21 cellular contexts compared by ENCODE assay signal in the genomic region with DNA sequence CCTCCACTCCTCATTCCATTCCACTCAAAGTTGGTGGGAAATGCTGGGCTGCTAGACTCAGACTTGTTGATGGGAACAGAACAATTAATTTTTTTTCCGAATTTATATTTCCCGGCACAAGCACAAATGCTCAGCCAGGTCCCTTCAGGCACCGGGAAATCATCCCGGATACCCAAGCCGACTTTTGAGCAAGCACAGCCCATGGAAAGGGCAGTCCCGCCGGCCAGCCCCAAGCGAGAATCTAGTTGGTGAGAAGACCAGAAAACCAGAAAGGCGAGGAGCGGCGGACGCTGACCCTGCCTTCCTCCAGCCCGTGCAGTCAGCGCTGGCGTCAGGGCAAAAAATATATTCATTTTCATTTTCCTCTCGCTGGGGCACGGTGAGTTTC. TPM values are rescaled to one million over a fixed set of nuclear protein-coding genes. Genes with fewer than 3 reads are reported as not detected.
DNase-seq lines count a peak whose midpoint lies in the region; ATAC-seq and TF ChIP-seq lines count a peak whose summit lies in the region.
"Had no signal": no experiment of that assay in that cellular context is flagged by ENCODE, and none has a peak within 500 bp of the region (broad histone marks: within the 10 kb centered on the region; RNA-seq: fewer than 3 reads in every experiment).

No MANE protein-coding gene starts in this region.

- peak overlapping the region; percentile 79 to 98 (median 87) for H3K4me3 Mint-ChIP-seq in brain
- H3K4me3 Mint-ChIP-seq: activated naive CD8-positive, alpha-beta T cell treated with anti-CD3 and anti-CD28 coated beads, Interleukin-2, amount 10 ng/mL, durations not matched to agents 7 days and 5 days; activated T-cell treated with anti-CD3 and anti-CD28 coated beads, Interleukin-2, amount 50 U/mL, for 24 hours had no signal

- TF ChIP-seq POLR2A in heart left ventricle (IDR thresholded peaks at IDR 0.05): no peak

- H3K27ac Mint-ChIP-seq in brain: peak overlapping the region in 4 of 5 experiments; percentile 79 to 100 (median 98)
- H3K27ac Mint-ChIP-seq: activated T-cell treated with anti-CD3 and anti-CD28 coated beads, Interleukin-2, amount 50 U/mL, for 24 hours; CD4-positive, CD25-positive, alpha-beta regulatory T cell had no signal

- H3K4me1 ChIP-seq in HUES64 (ENCODE audit: insufficient read depth, low read length) (peaks cover 73% of the 10 kb centered on the region), iPS-20b (ENCODE audit: insufficient read depth, low read length) (peaks cover 34% of the 10 kb centered on the region), thoracic aorta (ENCODE audit: control insufficient read depth in 1 of 2, low read depth in 2 of 2) (peaks cover 12 to 37% of the 10 kb centered on the region in 2 donors), heart left ventricle (peaks cover 0 to 33% (median 18%) of the 10 kb centered on the region in 12 donors)

- H3K4me3 ChIP-seq in HUES64 (ENCODE audit: low read length): peak overlapping the region; percentile 55
- H3K4me3 ChIP-seq in iPS-20b (ENCODE audit: low read length): peak overlapping the region; percentile 64; the same call in 1 of the 2 replicates
- peak overlapping the region; percentile 36 for H3K4me3 ChIP-seq in thoracic aorta
- no peak overlapping the region for H3K4me3 ChIP-seq in heart left ventricle
- H3K4me3 ChIP-seq: sigmoid colon, testis had no signal

- peaks cover 15% of the 10 kb centered on the region for H3K36me3 Mint-ChIP-seq in brain
- H3K36me3 Mint-ChIP-seq: CD4-positive, CD25-positive, alpha-beta regulatory T cell had no signal

- no peak for ATAC-seq in thoracic aorta (ENCODE audit: insufficient number of reproducible peaks, low FRiP score, low read depth)
- no peak for ATAC-seq in heart left ventricle

- peaks cover 98% of the 10 kb centered on the region for H3K27me3 Mint-ChIP-seq in brain

- 2% methylated on average over 17 of the region's 17 CpGs for WGBS in HUES64
- 4 to 6% (median 5%) methylated on average over 17 of the region's 17 CpGs for WGBS in heart left ventricle, 4 donors

- no peak for DNase-seq in thoracic aorta (ENCODE audit: low spot score)
- DNase-seq in heart left ventricle: no peak
- DNase-seq in activated CD4-positive, alpha-beta T cell treated with anti-CD3 and anti-CD28 coated beads, Interleukin-2, amount 50 U/mL, for 4 hours: no peak
- no peak for DNase-seq in activated CD8-positive, alpha-beta memory T cell treated with anti-CD3 and anti-CD28 coated beads, Interleukin-2, amount 50 U/mL, for 48 hours
- DNase-seq: activated CD4-positive, alpha-beta T cell treated with anti-CD3 and anti-CD28 coated beads, Interleukin-2, amount 50 U/mL, for 1 hour; activated naive CD8-positive, alpha-beta T cell treated with anti-CD3 and anti-CD28 coated beads, Interleukin-2, amount 10 ng/mL, durations not matched to agents 7 days and 5 days; activated T-cell treated with anti-CD3 and anti-CD28 coated beads, Interleukin-2, amount 50 U/mL, for 24 hours; CD4-positive, CD25-positive, alpha-beta regulatory T cell; DND-41; glutamatergic neuron; midbrain; NCI-H2081; sigmoid colon; stimulated activated CD4-positive, alpha-beta T cell treated with anti-CD3 and anti-CD28 coated beads, Interleukin-4, amount 100 ng/mL, for 1 hour; testis had no signal

- H3K27me3 ChIP-seq in HUES64 (ENCODE audit: insufficient read depth, low read length): peaks cover 100% of the 10 kb centered on the region
- H3K27me3 ChIP-seq in iPS-20b (ENCODE audit: insufficient read depth, low read length): peaks cover 100% of the 10 kb centered on the region
- peaks cover 65% of the 10 kb centered on the region for H3K27me3 ChIP-seq in thoracic aorta (replicated peaks; ENCODE audit: insufficient read depth)
- peaks cover 75 to 100% (median 98%) of the 10 kb centered on the region in 9 donors for H3K27me3 ChIP-seq in heart left ventricle
- H3K27me3 ChIP-seq: testis had no signal

- H3K9me3 ChIP-seq in HUES64 (ENCODE audit: insufficient read depth, low read depth, low read length) (no peaks in the 10 kb centered on the region), iPS-20b (ENCODE audit: insufficient read depth, low read depth, low read length) (no peaks in the 10 kb centered on the region; the same call in 1 of the 2 replicates), thoracic aorta (no peaks in the 10 kb centered on the region), heart left ventricle (no peaks in the 10 kb centered on the region)
- H3K9me3 ChIP-seq: testis had no signal

- peaks cover 0 to 20% (median 4%) of the 10 kb centered on the region in 5 experiments for H3K9me3 Mint-ChIP-seq in brain

- TF ChIP-seq CTCF in brain (conservative IDR thresholded peaks at IDR 0.05): no peak
- no peak for TF ChIP-seq CTCF in thoracic aorta (IDR thresholded peaks at IDR 0.05)
- TF ChIP-seq CTCF in heart left ventricle (IDR thresholded peaks at IDR 0.05): no peak

- H3K27ac ChIP-seq in HUES64 (ENCODE audit: low read depth, low read length): no peak overlapping the region
- no peak overlapping the region for H3K27ac ChIP-seq in iPS-20b (ENCODE audit: low read length)
- no peak overlapping the region for H3K27ac ChIP-seq in thoracic aorta
- H3K27ac ChIP-seq in heart left ventricle: no peak overlapping the region
- H3K27ac ChIP-seq: sigmoid colon, testis had no signal

- intact Hi-C loops in heart left ventricle (cut with DNase I): no loop called here

- H3K4me1 Mint-ChIP-seq in brain: peaks cover 56% of the 10 kb centered on the region

- H3K9ac ChIP-seq in HUES64 (ENCODE audit: low read depth, low read length) (no peak overlapping the region), iPS-20b (ENCODE audit: low read depth, low read length) (peak overlapping the region; percentile 32; the same call in 1 of the 2 replicates)

- no peaks in the 10 kb centered on the region for H3K36me3 ChIP-seq in HUES64 (ENCODE audit: insufficient read depth, low read length)
- H3K36me3 ChIP-seq in iPS-20b (ENCODE audit: insufficient read depth, low read depth, low read length): no peaks in the 10 kb centered on the region
- H3K36me3 ChIP-seq in thoracic aorta: no peaks in the 10 kb centered on the region
- no peaks in the 10 kb centered on the region for H3K36me3 ChIP-seq in heart left ventricle
- H3K36me3 ChIP-seq: sigmoid colon had no signal

RNA-seq across cellular contexts. Expression of gene ZIC4, which starts 0.8 kb away (rescaled TPM):
- polyA plus RNA-seq in HUES64 (2013, experiment 1 of 2): 0.40 TPM
- polyA plus RNA-seq in HUES64 (2013, experiment 2 of 2): 2.3 TPM
- polyA plus RNA-seq in brain (ENCODE audit: insufficient read depth, low read depth, low replicate concordance) (0.49 TPM), heart left ventricle (not detected)
- total RNA-seq in thoracic aorta (not detected), heart left ventricle (not detected)
- total RNA-seq: activated naive CD8-positive, alpha-beta T cell treated with anti-CD3 and anti-CD28 coated beads, Interleukin-2, amount 10 ng/mL, durations not matched to agents 7 days and 5 days; CD4-positive, CD25-positive, alpha-beta regulatory T cell; epithelial cell of proximal tubule; kidney epithelial cell; omental fat pad; sigmoid colon had no signal
- polyA plus RNA-seq: CD4-positive, CD25-positive, alpha-beta regulatory T cell; sigmoid colon had no signal

RNA-seq across cellular contexts. Expression of gene ZIC1, which starts 2.1 kb away (rescaled TPM):
- 5.2 TPM for polyA plus RNA-seq in HUES64 (2013, experiment 1 of 2)
- 19.0 TPM for polyA plus RNA-seq in HUES64 (2013, experiment 2 of 2)
- polyA plus RNA-seq in brain (ENCODE audit: insufficient read depth, low read depth, low replicate concordance) (13.4 TPM), heart left ventricle (not detected)
- total RNA-seq in thoracic aorta (under 1 TPM in 1 of 2 donors, not detected in 1; 0.07 TPM), heart left ventricle (under 1 TPM in 1 of 9 donors, not detected in 8; 0.42 TPM)
- total RNA-seq: activated naive CD8-positive, alpha-beta T cell treated with anti-CD3 and anti-CD28 coated beads, Interleukin-2, amount 10 ng/mL, durations not matched to agents 7 days and 5 days; CD4-positive, CD25-positive, alpha-beta regulatory T cell; epithelial cell of proximal tubule; kidney epithelial cell; omental fat pad; sigmoid colon had no signal
- polyA plus RNA-seq: CD4-positive, CD25-positive, alpha-beta regulatory T cell; sigmoid colon had no signal

Comparison
In these comparisons a context has a peak if more than half of its experiments do, and no peak if none do; other contexts are left out.
1. H3K4me3 ChIP-seq: peak in HUES64 (single experiment), iPS-20b (single experiment) and thoracic aorta (single experiment); none in heart left ventricle (0 of 12).